In genomic region chr6:137471497-137471896, GRCh38 we compare ENCODE assay signal across 18 cellular contexts. TPM values are rescaled to one million over a fixed set of nuclear protein-coding genes. Genes with fewer than 3 reads are reported as not detected.
A peak's percentile ranks its signal among the peaks of the same experiment; 100 is the strongest.
DNase-seq lines count a peak whose midpoint lies in the region; ATAC-seq and TF ChIP-seq lines count a peak whose summit lies in the region.
"Had no signal": no experiment of that assay in that cellular context is flagged by ENCODE, and none has a peak within 500 bp of the region (broad histone marks: within the 10 kb centered on the region; RNA-seq: fewer than 3 reads in every experiment).

No MANE protein-coding gene starts in this region.

- H3K4me1 Mint-ChIP-seq in GM23338 (peaks cover 25% of the 10 kb centered on the region), glutamatergic neuron (ENCODE audit: low read depth, unreplicated experiment) (peaks cover 43% of the 10 kb centered on the region), progenitor cell of endocrine pancreas (ENCODE audit: low read depth) (peaks cover 9% of the 10 kb centered on the region)
- no peaks in the 10 kb centered on the region for H3K4me1 Mint-ChIP-seq in activated T-helper 1 cell treated with anti-CD3 and anti-CD28 coated beads, Interleukin-12 subunit alpha, Interleukin-12 subunit beta, Interleukin-2, Interleukin-4 antibody, amounts not matched to agents 30 ng/mL and 10 ng/mL and 1 ng/mL, durations not matched to agents 14 hours and 24 hours and 36 hours (ENCODE audit: low read depth)
- H3K4me1 Mint-ChIP-seq: CD8-positive, alpha-beta memory T cell had no signal

- H4K20me1 ChIP-seq in GM23338 (replicated peaks; ENCODE audit: insufficient read depth): no peaks in the 10 kb centered on the region
- H4K20me1 ChIP-seq: BLaER1 treated with 17β-estradiol and CSF1 and Interleukin-3, amounts not matched to agents 10 nM and 100 nM had no signal

- intact Hi-C loops in activated T-helper 1 cell treated with anti-CD3 and anti-CD28 coated beads, Interleukin-12 subunit alpha, Interleukin-12 subunit beta, Interleukin-2, Interleukin-4 antibody, amounts not matched to agents 30 ng/mL and 10 ng/mL and 1 ng/mL, durations not matched to agents 14 hours and 24 hours and 36 hours (cut with micrococcal nuclease): no loop called here
- intact Hi-C loops in upper lobe of right lung (cut with DNase I) (no loop called here), Right ventricle myocardium inferior (cut with DNase I) (no loop called here)

- H3K36me3 ChIP-seq in GM23338 (ENCODE audit: insufficient read depth) (no peaks in the 10 kb centered on the region), upper lobe of right lung (no peaks in the 10 kb centered on the region)
- H3K36me3 ChIP-seq: BLaER1 treated with 17β-estradiol and CSF1 and Interleukin-3, amounts not matched to agents 10 nM and 100 nM had no signal

- H3K4me1 ChIP-seq in GM23338 (ENCODE audit: insufficient read depth): peaks cover 19% of the 10 kb centered on the region
- H3K4me1 ChIP-seq in upper lobe of right lung: no peaks in the 10 kb centered on the region
- H3K4me1 ChIP-seq: BLaER1 treated with 17β-estradiol and CSF1 and Interleukin-3, amounts not matched to agents 10 nM and 100 nM had no signal

- H3K27me3 Mint-ChIP-seq in GM23338 (ENCODE audit: insufficient read depth, low read depth, poor library complexity) (peaks cover 3% of the 10 kb centered on the region), glutamatergic neuron (ENCODE audit: unreplicated experiment) (peaks cover 4% of the 10 kb centered on the region), progenitor cell of endocrine pancreas (peaks cover 11% of the 10 kb centered on the region)
- H3K27me3 Mint-ChIP-seq in activated T-helper 1 cell treated with anti-CD3 and anti-CD28 coated beads, Interleukin-12 subunit alpha, Interleukin-12 subunit beta, Interleukin-2, Interleukin-4 antibody, amounts not matched to agents 30 ng/mL and 10 ng/mL and 1 ng/mL, durations not matched to agents 14 hours and 24 hours and 36 hours (ENCODE audit: insufficient read depth): peaks cover 6% of the 10 kb centered on the region

- H3K27ac ChIP-seq in GM23338 (ENCODE audit: low read depth) (no peak overlapping the region), upper lobe of right lung (no peak overlapping the region)
- H3K27ac ChIP-seq: BLaER1 treated with 17β-estradiol and CSF1 and Interleukin-3, amounts not matched to agents 10 nM and 100 nM had no signal

- no peaks in the 10 kb centered on the region for H3F3A ChIP-seq in GM23338 (replicated peaks; ENCODE audit: low read depth)

- ATAC-seq in GM23338 (no peak; the same call in 2 of the 3 replicates), upper lobe of right lung (no peak), Right ventricle myocardium inferior (no peak)
- ATAC-seq: HCT116 had no signal

- H3K4me3 Mint-ChIP-seq in GM23338: no peak overlapping the region
- peak overlapping the region; percentile 42 for H3K4me3 Mint-ChIP-seq in glutamatergic neuron (ENCODE audit: unreplicated experiment)
- no peak overlapping the region for H3K4me3 Mint-ChIP-seq in activated T-helper 1 cell treated with anti-CD3 and anti-CD28 coated beads, Interleukin-12 subunit alpha, Interleukin-12 subunit beta, Interleukin-2, Interleukin-4 antibody, amounts not matched to agents 30 ng/mL and 10 ng/mL and 1 ng/mL, durations not matched to agents 14 hours and 24 hours and 36 hours
- no peak overlapping the region for H3K4me3 Mint-ChIP-seq in progenitor cell of endocrine pancreas (ENCODE audit: low read depth)
- H3K4me3 Mint-ChIP-seq: CD8-positive, alpha-beta memory T cell had no signal

- no peak overlapping the region for H3K4me2 ChIP-seq in GM23338
- H3K4me2 ChIP-seq: BLaER1 treated with 17β-estradiol and CSF1 and Interleukin-3, amounts not matched to agents 10 nM and 100 nM; SK-N-SH had no signal

- no peak for TF ChIP-seq CTCF in GM23338 (conservative IDR thresholded peaks at IDR 0.05; ENCODE audit: low read depth in 2 of 2)
- TF ChIP-seq CTCF in glutamatergic neuron (IDR thresholded peaks at IDR 0.05; ENCODE audit: partially characterized antibody, unreplicated experiment): no peak
- TF ChIP-seq CTCF in upper lobe of right lung (IDR thresholded peaks at IDR 0.05): no peak
- no peak for TF ChIP-seq CTCF in progenitor cell of endocrine pancreas (IDR thresholded peaks at IDR 0.05; ENCODE audit: unreplicated experiment)

- H3K36me3 Mint-ChIP-seq in GM23338 (ENCODE audit: low read depth) (no peaks in the 10 kb centered on the region), glutamatergic neuron (ENCODE audit: unreplicated experiment) (no peaks in the 10 kb centered on the region), progenitor cell of endocrine pancreas (ENCODE audit: insufficient read depth) (no peaks in the 10 kb centered on the region)
- no peaks in the 10 kb centered on the region for H3K36me3 Mint-ChIP-seq in activated T-helper 1 cell treated with anti-CD3 and anti-CD28 coated beads, Interleukin-12 subunit alpha, Interleukin-12 subunit beta, Interleukin-2, Interleukin-4 antibody, amounts not matched to agents 30 ng/mL and 10 ng/mL and 1 ng/mL, durations not matched to agents 14 hours and 24 hours and 36 hours (ENCODE audit: low read depth)
- H3K36me3 Mint-ChIP-seq: CD8-positive, alpha-beta memory T cell had no signal

- H3K27ac Mint-ChIP-seq in GM23338 (no peak overlapping the region), glutamatergic neuron (ENCODE audit: unreplicated experiment) (peak overlapping the region; percentile 92), progenitor cell of endocrine pancreas (no peak overlapping the region)
- H3K27ac Mint-ChIP-seq in activated T-helper 1 cell treated with anti-CD3 and anti-CD28 coated beads, Interleukin-12 subunit alpha, Interleukin-12 subunit beta, Interleukin-2, Interleukin-4 antibody, amounts not matched to agents 30 ng/mL and 10 ng/mL and 1 ng/mL, durations not matched to agents 14 hours and 24 hours and 36 hours: no peak overlapping the region
- H3K27ac Mint-ChIP-seq: CD8-positive, alpha-beta memory T cell had no signal

- H3K9me3 ChIP-seq in upper lobe of right lung: no peaks in the 10 kb centered on the region
- H3K9me3 ChIP-seq: BLaER1 treated with 17β-estradiol and CSF1 and Interleukin-3, amounts not matched to agents 10 nM and 100 nM; SK-N-SH had no signal

- H3K27me3 ChIP-seq in GM23338 (ENCODE audit: insufficient read depth): no peaks in the 10 kb centered on the region
- peaks cover 12% of the 10 kb centered on the region for H3K27me3 ChIP-seq in upper lobe of right lung
- H3K27me3 ChIP-seq: BLaER1 treated with 17β-estradiol and CSF1 and Interleukin-3, amounts not matched to agents 10 nM and 100 nM had no signal

- H3K9me2 ChIP-seq in GM23338 (ENCODE audit: insufficient read depth): peaks cover 5% of the 10 kb centered on the region; the same call in 1 of the 2 replicates
- H3K9me2 ChIP-seq: SK-N-SH had no signal

- H3K9me3 Mint-ChIP-seq in GM23338: no peaks in the 10 kb centered on the region; the same call in 2 of the 3 replicates
- peaks cover 2% of the 10 kb centered on the region for H3K9me3 Mint-ChIP-seq in glutamatergic neuron (ENCODE audit: unreplicated experiment)
- H3K9me3 Mint-ChIP-seq in activated T-helper 1 cell treated with anti-CD3 and anti-CD28 coated beads, Interleukin-12 subunit alpha, Interleukin-12 subunit beta, Interleukin-2, Interleukin-4 antibody, amounts not matched to agents 30 ng/mL and 10 ng/mL and 1 ng/mL, durations not matched to agents 14 hours and 24 hours and 36 hours: no peaks in the 10 kb centered on the region
- H3K9me3 Mint-ChIP-seq in progenitor cell of endocrine pancreas (ENCODE audit: low read depth): no peaks in the 10 kb centered on the region
- H3K9me3 Mint-ChIP-seq: CD8-positive, alpha-beta memory T cell had no signal

- peak overlapping the region; percentile 93 for H2AFZ ChIP-seq in GM23338

- H3K4me3 ChIP-seq in GM23338 (no peak overlapping the region), upper lobe of right lung (no peak overlapping the region)
- H3K4me3 ChIP-seq: BLaER1 treated with 17β-estradiol and CSF1 and Interleukin-3, amounts not matched to agents 10 nM and 100 nM had no signal

- no peaks in the 10 kb centered on the region for H3K79me2 ChIP-seq in GM23338 (replicated peaks; ENCODE audit: insufficient read depth)

- DNase-seq in Ammon's horn (ENCODE audit: low spot score) (peak; percentile 37), GM23338 (ENCODE audit: low spot score) (no peak), NCI-H446 treated with DMSO at 0.1 percent for 48 hours (lab: John Stamatoyannopoulos, UW) (peak; percentile 55), glutamatergic neuron (no peak), upper lobe of right lung (no peak), Right ventricle myocardium inferior (ENCODE audit: missing footprints) (no peak), progenitor cell of endocrine pancreas (ENCODE audit: low spot score, unreplicated experiment) (no peak)
- no peak for DNase-seq in activated T-helper 1 cell treated with anti-CD3 and anti-CD28 coated beads, Interleukin-12 subunit alpha, Interleukin-12 subunit beta, Interleukin-2, Interleukin-4 antibody, amounts not matched to agents 30 ng/mL and 10 ng/mL and 1 ng/mL, durations not matched to agents 14 hours and 24 hours and 36 hours (ENCODE audit: low spot score)
- DNase-seq: CD8-positive, alpha-beta memory T cell; DMS79; NCI-H1092 treated with DMSO at 0.1 percent for 48 hours; NCI-H187; SHP77 treated with DMSO at 0.1 percent for 48 hours; SK-N-SH had no signal

TF ChIP-seq in GM23338, 12 proteins besides CTCF, POLR2A, EP300 and RAD21 (continues in another document):
- TF ChIP-seq EZH2 (IDR thresholded peaks at IDR 0.05; ENCODE audit: low read depth, unreplicated experiment): no peak

RNA-seq across cellular contexts. Expression of gene OLIG3, which starts 22.7 kb away (rescaled TPM):
- total RNA-seq in GM23338 (2014; rRNA removed; shearing (Covaris generic)): 0.27 and 1.1 TPM in 2 replicates
- polyA plus RNA-seq in GM23338 (2016; fragmentation: Nextera tagmentation; extraction: Ambion mirVana): 0.10 and 0.35 TPM in 2 replicates
- total RNA-seq in glutamatergic neuron (ENCODE audit: unreplicated experiment): 75.1 TPM
- not detected in 2 replicates for total RNA-seq in activated T-helper 1 cell treated with anti-CD3 and anti-CD28 coated beads, Interleukin-12 subunit alpha, Interleukin-12 subunit beta, Interleukin-2, Interleukin-4 antibody, amounts not matched to agents 30 ng/mL and 10 ng/mL and 1 ng/mL, durations not matched to agents 14 hours and 24 hours and 36 hours
- total RNA-seq in upper lobe of right lung: not detected
- total RNA-seq in Right ventricle myocardium inferior: not detected
- not detected in 2 replicates for total RNA-seq in progenitor cell of endocrine pancreas
- total RNA-seq: A673, RPMI7951 had no signal
- polyA plus RNA-seq: CD8-positive, alpha-beta memory T cell; SK-N-SH had no signal

Comparison
In these comparisons a context has a peak if more than half of its experiments do, and no peak if none do; other contexts are left out.
1. DNase-seq: peak in Ammon's horn (single experiment) and NCI-H446 treated with DMSO at 0.1 percent for 48 hours (single experiment); none in GM23338 (single experiment), glutamatergic neuron (single experiment), activated T-helper 1 cell treated with anti-CD3 and anti-CD28 coated beads, Interleukin-12 subunit alpha, Interleukin-12 subunit beta, Interleukin-2, Interleukin-4 antibody, amounts not matched to agents 30 ng/mL and 10 ng/mL and 1 ng/mL, durations not matched to agents 14 hours and 24 hours and 36 hours (single experiment), upper lobe of right lung (single experiment), Right ventricle myocardium inferior (single experiment) and progenitor cell of endocrine pancreas (single experiment).
2. RNA of gene OLIG3, which starts 22.7 kb away (total RNA-seq): 75.1 TPM in glutamatergic neuron (single experiment); 0.27 to 1.1 TPM in GM23338, not detected in progenitor cell of endocrine pancreas, not detected in activated T-helper 1 cell treated with anti-CD3 and anti-CD28 coated beads, Interleukin-12 subunit alpha, Interleukin-12 subunit beta, Interleukin-2, Interleukin-4 antibody, amounts not matched to agents 30 ng/mL and 10 ng/mL and 1 ng/mL, durations not matched to agents 14 hours and 24 hours and 36 hours, not detected in upper lobe of right lung (single experiment) and not detected in Right ventricle myocardium inferior (single experiment); every median in the first group is over 10 times any median in the second.